In the genomic region with DNA sequence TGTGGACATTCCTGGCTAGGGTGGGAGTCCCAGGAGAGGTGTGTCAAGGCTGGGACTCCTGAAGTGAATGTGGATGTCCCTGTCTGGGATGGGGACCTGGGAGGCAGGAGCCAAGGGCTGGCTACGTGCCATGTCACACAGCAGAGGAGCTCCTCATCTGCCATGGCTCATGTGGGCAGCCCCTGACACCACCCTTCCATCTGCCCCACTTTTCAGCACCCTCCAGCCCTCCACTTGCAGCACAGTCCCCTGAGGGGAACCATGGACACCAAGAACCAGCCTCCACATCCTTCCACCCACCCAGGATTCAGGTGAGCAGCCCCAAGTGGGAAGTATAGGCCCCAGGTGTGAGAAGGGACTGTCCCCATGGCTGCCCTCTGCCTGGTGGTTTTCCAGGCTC, we compare ENCODE assay signal across 23 cellular contexts. TPM values are rescaled to one million over a fixed set of nuclear protein-coding genes. Genes with fewer than 3 reads are reported as not detected.
DNase-seq lines count a peak whose midpoint lies in the region; ATAC-seq and TF ChIP-seq lines count a peak whose summit lies in the region.
"Had no signal": no experiment of that assay in that cellular context is flagged by ENCODE, and none has a peak within 500 bp of the region (broad histone marks: within the 10 kb centered on the region; RNA-seq: fewer than 3 reads in every experiment).

No MANE protein-coding gene starts in this region.

- H3K18ac ChIP-seq in mesenchymal stem cell (ENCODE audit: low read depth in 1 of 2, low read length in 2 of 2) = no peak overlapping the region

- H3K27me3 ChIP-seq in thoracic aorta (replicated peaks; ENCODE audit: insufficient read depth) = no peaks in the 10 kb centered on the region
- no peaks in the 10 kb centered on the region for H3K27me3 ChIP-seq in mesenchymal stem cell (ENCODE audit: control insufficient read depth in 1 of 2, insufficient read depth in 1 of 2, low read length in 2 of 2)
- H3K27me3 ChIP-seq: BLaER1, MG63, Peyer's patch, right atrium auricular region, SJSA1 had no signal

- H2AK5ac ChIP-seq in mesenchymal stem cell (ENCODE audit: low read length, severe bottlenecking) = no peak overlapping the region

- H4K8ac ChIP-seq in mesenchymal stem cell (ENCODE audit: low read length) = no peak overlapping the region

- H3K36me3 Mint-ChIP-seq in activated naive CD4-positive, alpha-beta T cell treated with anti-CD3 and anti-CD28 coated beads, Interleukin-2, amount 50 U/mL, for 24 hours = peaks cover 3% of the 10 kb centered on the region
- peaks cover 57% of the 10 kb centered on the region for H3K36me3 Mint-ChIP-seq in dendritic cell treated with granulocyte-macrophage colony-stimulating factor and Interleukin-4, amounts not matched to agents 40 ng/mL and 50 ng/mL, for 4 days (ENCODE audit: low read depth)

- H3K4me3 Mint-ChIP-seq in activated naive CD4-positive, alpha-beta T cell treated with anti-CD3 and anti-CD28 coated beads, Interleukin-2, amount 50 U/mL, for 24 hours = peak overlapping the region; percentile 11
- H3K4me3 Mint-ChIP-seq in dendritic cell treated with granulocyte-macrophage colony-stimulating factor and Interleukin-4, amounts not matched to agents 40 ng/mL and 50 ng/mL, for 4 days = no peak overlapping the region

- no peak overlapping the region for H2BK15ac ChIP-seq in mesenchymal stem cell (ENCODE audit: low read depth, poor library complexity, severe bottlenecking)

- H3K4me3 ChIP-seq in thoracic aorta (no peak overlapping the region), mesenchymal stem cell (ENCODE audit: insufficient read depth in 1 of 2, low read depth in 1 of 2, low read length in 2 of 2) (no peak overlapping the region)
- H3K4me3 ChIP-seq: BLaER1, GM23248, MG63, Peyer's patch, right atrium auricular region, SJSA1 had no signal

- CTCF ChIA-PET in RWPE1 (lab: Yijun Ruan, JAX) = no interaction called here

- H3K9me3 ChIP-seq in thoracic aorta (no peaks in the 10 kb centered on the region), mesenchymal stem cell (ENCODE audit: control insufficient read depth, low read length) (no peaks in the 10 kb centered on the region)
- H3K9me3 ChIP-seq: BLaER1, MG63, Peyer's patch, right atrium auricular region, SJSA1 had no signal

- H3K9ac ChIP-seq in mesenchymal stem cell (ENCODE audit: low read length) = no peak overlapping the region

- no peak overlapping the region for H3K23ac ChIP-seq in mesenchymal stem cell (ENCODE audit: low read length in 2 of 2)

- H2BK12ac ChIP-seq in mesenchymal stem cell (ENCODE audit: low read length in 2 of 2) = no peak overlapping the region

- H3K27ac ChIP-seq in RWPE1 (peak overlapping the region; percentile 93), thoracic aorta (peak overlapping the region; percentile 92 to 96), mesenchymal stem cell (ENCODE audit: low read length, poor library complexity, severe bottlenecking) (no peak overlapping the region)
- H3K27ac ChIP-seq: Peyer's patch, SJSA1 had no signal

- H3K4me1 ChIP-seq in thoracic aorta (ENCODE audit: control insufficient read depth in 1 of 2, low read depth in 2 of 2) (peaks cover 2 to 21% of the 10 kb centered on the region in 2 donors), mesenchymal stem cell (ENCODE audit: control insufficient read depth, insufficient read depth, low read depth, low read length) (peaks cover 30% of the 10 kb centered on the region)

- H3K9me3 Mint-ChIP-seq in activated naive CD4-positive, alpha-beta T cell treated with anti-CD3 and anti-CD28 coated beads, Interleukin-2, amount 50 U/mL, for 24 hours = no peaks in the 10 kb centered on the region
- H3K9me3 Mint-ChIP-seq in dendritic cell treated with granulocyte-macrophage colony-stimulating factor and Interleukin-4, amounts not matched to agents 40 ng/mL and 50 ng/mL, for 4 days = no peaks in the 10 kb centered on the region
- H3K9me3 Mint-ChIP-seq: activated B cell treated with CpG ODN at 0.5 μM for 24 hours; T-helper 1 cell treated with Interleukin-12 subunit alpha and Interleukin-12 subunit beta and Interleukin-4 antibody, amounts not matched to agents 30 μg/mL and 1 μg/mL, for 36 hours had no signal

- H3K27ac Mint-ChIP-seq in activated naive CD4-positive, alpha-beta T cell treated with anti-CD3 and anti-CD28 coated beads, Interleukin-2, amount 50 U/mL, for 24 hours = no peak overlapping the region
- H3K27ac Mint-ChIP-seq in dendritic cell treated with granulocyte-macrophage colony-stimulating factor and Interleukin-4, amounts not matched to agents 40 ng/mL and 50 ng/mL, for 4 days = peak overlapping the region; percentile 35
- H3K27ac Mint-ChIP-seq: activated B cell treated with CpG ODN at 0.5 μM for 24 hours had no signal

- peaks cover 15% of the 10 kb centered on the region for H3K4me1 Mint-ChIP-seq in activated naive CD4-positive, alpha-beta T cell treated with anti-CD3 and anti-CD28 coated beads, Interleukin-2, amount 50 U/mL, for 24 hours
- peaks cover 26% of the 10 kb centered on the region for H3K4me1 Mint-ChIP-seq in dendritic cell treated with granulocyte-macrophage colony-stimulating factor and Interleukin-4, amounts not matched to agents 40 ng/mL and 50 ng/mL, for 4 days (ENCODE audit: low read depth)

- TF ChIP-seq CTCF in RWPE1 (conservative IDR thresholded peaks at IDR 0.05; ENCODE audit: low read depth) (no peak), thoracic aorta (IDR thresholded peaks at IDR 0.05) (no peak)

- POLR2A ChIA-PET in RWPE1 (lab: Yijun Ruan, JAX; ENCODE audit: low non-redundant PET) = no interaction called here

- H3K36me3 ChIP-seq in thoracic aorta (peaks cover 23% of the 10 kb centered on the region), mesenchymal stem cell (ENCODE audit: control insufficient read depth in 1 of 2, insufficient read depth in 2 of 2, low read depth in 1 of 2, low read length in 2 of 2) (peaks cover 45 to 54% of the 10 kb centered on the region in 2 experiments)

- no peak for DNase-seq in activated naive CD4-positive, alpha-beta T cell treated with Interleukin-2 at 50 U/mL for 16 hours
- DNase-seq in RWPE1 (ENCODE audit: low spot score) = no peak
- DNase-seq in thoracic aorta (ENCODE audit: low spot score) = no peak
- DNase-seq in NCI-H2081 (lab: John Stamatoyannopoulos, UW) = no peak
- no peak for DNase-seq in stimulated activated CD4-positive, alpha-beta T cell treated with anti-CD3 and anti-CD28 coated beads, Interleukin-12 subunit alpha, Interleukin-12 subunit beta, amount 100 ng/mL, for 4 hours
- no peak for DNase-seq in mesenchymal stem cell
- DNase-seq: activated B cell treated with CpG ODN at 0.5 μM for 24 hours; activated CD8-positive, alpha-beta memory T cell treated with anti-CD3 and anti-CD28 coated beads for 24 hours; amygdala; caudate nucleus; erythroblast; GM23248; mammary epithelial cell; MG63; NCI-H1436; NCI-H510A treated with DMSO at 0.1 percent for 48 hours; Peyer's patch had no signal

- peaks cover 19% of the 10 kb centered on the region for H3K79me1 ChIP-seq in mesenchymal stem cell (replicated peaks; ENCODE audit: low read length, poor library complexity, severe bottlenecking)

- no peaks in the 10 kb centered on the region for H3K27me3 Mint-ChIP-seq in activated naive CD4-positive, alpha-beta T cell treated with anti-CD3 and anti-CD28 coated beads, Interleukin-2, amount 50 U/mL, for 24 hours
- H3K27me3 Mint-ChIP-seq in dendritic cell treated with granulocyte-macrophage colony-stimulating factor and Interleukin-4, amounts not matched to agents 40 ng/mL and 50 ng/mL, for 4 days = no peaks in the 10 kb centered on the region
- H3K27me3 Mint-ChIP-seq: activated B cell treated with CpG ODN at 0.5 μM for 24 hours had no signal

- 100% methylated on average over 1 of the region's 1 CpG for WGBS in mesenchymal stem cell

- no peak for ATAC-seq in thoracic aorta (ENCODE audit: insufficient number of reproducible peaks, low FRiP score, low read depth)

- H2BK5ac ChIP-seq in mesenchymal stem cell (ENCODE audit: low read depth, low read length, poor library complexity, severe bottlenecking) = no peak overlapping the region

- no peak overlapping the region for H2AFZ ChIP-seq in mesenchymal stem cell (ENCODE audit: low read depth, low read length)
- H2AFZ ChIP-seq: GM23248 had no signal

- no peak overlapping the region for H3K4ac ChIP-seq in mesenchymal stem cell (ENCODE audit: low read depth in 1 of 2, low read length in 2 of 2)

- no peak overlapping the region for H3K4me2 ChIP-seq in mesenchymal stem cell (ENCODE audit: low read length, poor library complexity, severe bottlenecking)

- H3K14ac ChIP-seq in mesenchymal stem cell (ENCODE audit: low read length in 2 of 2) = no peak overlapping the region

- H2BK120ac ChIP-seq in mesenchymal stem cell (ENCODE audit: low read depth, low read length) = no peak overlapping the region

- intact Hi-C loops in dendritic cell treated with granulocyte-macrophage colony-stimulating factor and Interleukin-4, amounts not matched to agents 40 ng/mL and 50 ng/mL, for 4 days (cut with micrococcal nuclease) = loop anchor here (5.0 kb wide), 1 partner anchor 151 kb away; a partner anchor contains a TSS

- H4K91ac ChIP-seq in mesenchymal stem cell (ENCODE audit: low read length) = no peak overlapping the region

RNA-seq across cellular contexts. Expression of a gene that starts 1.7 kb away (rescaled TPM):
- 10 to 100 TPM; 17.8 to 23.7 TPM for total RNA-seq in thoracic aorta
- polyA plus RNA-seq in mesenchymal stem cell (2013, experiment 1 of 2) = 5.0 TPM
- 5.1 TPM for polyA plus RNA-seq in mesenchymal stem cell (2013, experiment 2 of 2)

RNA-seq across cellular contexts. Expression of a gene that starts 11.0 kb away (rescaled TPM):
- total RNA-seq in thoracic aorta = 10 to 100 TPM; 19.8 to 31.7 TPM
- 4.1 TPM for polyA plus RNA-seq in mesenchymal stem cell (2013, experiment 1 of 2)
- 3.8 TPM for polyA plus RNA-seq in mesenchymal stem cell (2013, experiment 2 of 2)

RNA-seq across cellular contexts. Expression of a gene that starts 26.4 kb away (rescaled TPM):
- 10 to 100 TPM in 1 of 2 donors, 1 to 10 TPM in 1; 6.0 to 12.0 TPM for total RNA-seq in thoracic aorta
- polyA plus RNA-seq in mesenchymal stem cell (2013, experiment 1 of 2) = 2.5 TPM
- 2.0 TPM for polyA plus RNA-seq in mesenchymal stem cell (2013, experiment 2 of 2)

RNA-seq across cellular contexts. Expression of a gene that starts 33.9 kb away (rescaled TPM):
- 1 to 10 TPM; 7.1 to 8.5 TPM for total RNA-seq in thoracic aorta
- 11.7 TPM for polyA plus RNA-seq in mesenchymal stem cell (2013, experiment 1 of 2)
- 12.9 TPM for polyA plus RNA-seq in mesenchymal stem cell (2013, experiment 2 of 2)

RNA-seq across cellular contexts. Expression of a gene that starts 37.9 kb away (rescaled TPM):
- 10 to 100 TPM in 1 of 2 donors, 1 to 10 TPM in 1; 3.1 to 10.2 TPM for total RNA-seq in thoracic aorta
- polyA plus RNA-seq in mesenchymal stem cell (2013, experiment 1 of 2) = 0.68 TPM
- 0.60 TPM for polyA plus RNA-seq in mesenchymal stem cell (2013, experiment 2 of 2)
